8 cellular contexts compared by ENCODE assay signal in the genomic region with DNA sequence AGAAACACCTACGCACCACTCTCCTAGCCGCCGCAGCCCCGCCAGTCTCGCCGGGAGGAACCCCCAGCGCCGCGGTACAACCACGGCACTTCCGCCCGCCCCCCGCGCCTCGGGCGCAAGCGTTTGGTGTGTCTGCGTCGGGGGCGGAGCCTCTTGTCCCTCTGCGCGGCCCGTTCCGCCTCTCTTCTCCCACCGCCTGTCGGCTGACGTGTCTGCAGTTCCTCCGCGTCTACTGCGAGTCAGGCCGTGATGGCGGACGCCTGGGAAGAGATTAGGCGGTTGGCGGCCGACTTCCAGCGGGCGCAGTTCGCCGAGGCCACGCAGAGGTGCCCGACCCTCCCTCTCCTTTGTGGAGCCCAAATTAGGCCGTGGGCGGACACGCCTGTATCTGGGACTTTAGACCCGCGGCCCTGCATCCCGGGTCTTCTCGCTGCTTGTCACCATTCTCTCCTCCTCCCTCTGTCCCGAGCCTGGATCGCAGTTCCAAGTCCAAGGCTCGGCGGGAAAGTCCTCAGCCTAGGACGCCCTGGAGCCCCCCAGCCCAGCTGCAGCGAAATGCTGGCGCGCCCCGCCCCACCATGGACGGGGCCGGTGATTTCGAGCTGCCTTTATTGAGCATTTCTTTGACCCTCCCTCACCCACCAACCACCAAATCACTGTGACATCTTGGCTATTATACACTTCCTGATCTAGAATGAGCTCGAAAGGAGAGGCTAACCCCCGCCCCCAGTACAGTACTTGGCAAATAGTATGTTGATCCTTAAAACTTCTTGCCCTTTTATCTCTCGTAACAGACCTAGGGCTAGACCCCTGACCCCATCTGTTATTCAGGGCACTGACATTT. TPM values are rescaled to one million over a fixed set of nuclear protein-coding genes. Genes with fewer than 3 reads are reported as not detected.
DNase-seq lines count a peak whose midpoint lies in the region; ATAC-seq and TF ChIP-seq lines count a peak whose summit lies in the region.

A gene (plus strand): TSS at position 182 of the 844 bp plus-strand sequence. CDS start 68 bp downstream, at position 250.

- no peaks in the 10 kb centered on the region for H4K20me1 ChIP-seq in PC-9 (ENCODE audit: insufficient read depth)

- H3F3A ChIP-seq in PC-9 (ENCODE audit: insufficient read depth, low read depth) = peaks cover 19% of the 10 kb centered on the region

- H3K27me3 ChIP-seq in PC-9 (ENCODE audit: insufficient read depth, low read depth) (no peaks in the 10 kb centered on the region), esophagus (ENCODE audit: control insufficient read depth in 1 of 2, insufficient read depth in 2 of 2, low read length in 2 of 2) (no peaks in the 10 kb centered on the region), mucosa of stomach (ENCODE audit: control insufficient read depth, insufficient read depth, low read length) (no peaks in the 10 kb centered on the region)

- peak within 1 kb of the TSS; percentile 63 for H3K4me3 ChIP-seq in Jurkat, Clone E6-1 (ENCODE audit: low read length)
- H3K4me3 ChIP-seq in PC-9 (peak within 1 kb of the TSS; percentile 72), esophagus (ENCODE audit: low read depth in 1 of 2, low read length in 2 of 2) (peak within 1 kb of the TSS; percentile 74 to 85), mucosa of stomach (ENCODE audit: low read length) (peak within 1 kb of the TSS; percentile 80)

- no peaks in the 10 kb centered on the region for H3K9me2 ChIP-seq in PC-9 (ENCODE audit: insufficient read depth)

- BruUV-seq in PC-9 (replicated peaks; lab: Mats Ljungman, UMichigan) = no TSS peak

- no peak for TF ChIP-seq CTCF in PC-9 (conservative IDR thresholded peaks at IDR 0.05)

- H2AFZ ChIP-seq in PC-9 = peak within 1 kb of the TSS; percentile 93

- peaks cover 13% of the 10 kb centered on the region; the same call in 1 of the 2 replicates for H3K36me3 ChIP-seq in PC-9 (ENCODE audit: low read depth)
- no peaks in the 10 kb centered on the region for H3K36me3 ChIP-seq in esophagus (ENCODE audit: control insufficient read depth in 2 of 2, insufficient read depth in 2 of 2, low read length in 1 of 2)
- H3K36me3 ChIP-seq in mucosa of stomach (ENCODE audit: control insufficient read depth, insufficient read depth, low read length) = no peaks in the 10 kb centered on the region

- CTCF ChIA-PET in PC-9 (lab: Charles Lee) = no interaction called here

- no peaks in the 10 kb centered on the region for H3K9me3 Mint-ChIP-seq in activated T-cell treated with anti-CD3 and anti-CD28 coated beads, Interleukin-2, amount 50 U/mL, for 24 hours

- H3K4me1 ChIP-seq in PC-9 (replicated peaks; ENCODE audit: insufficient read depth) (peaks cover 35% of the 10 kb centered on the region), esophagus (ENCODE audit: control insufficient read depth in 2 of 2, insufficient read depth in 2 of 2, low read length in 1 of 2) (no peaks in the 10 kb centered on the region), mucosa of stomach (ENCODE audit: control insufficient read depth, insufficient read depth, low read length) (peaks cover 10% of the 10 kb centered on the region)

- H3K27ac ChIP-seq in PC-9 (peak within 1 kb of the TSS; percentile 94), esophagus (ENCODE audit: low read depth in 2 of 2, low read length in 1 of 2) (peak within 1 kb of the TSS; percentile 93)

- H3K4me2 ChIP-seq in PC-9 = peak within 1 kb of the TSS; percentile 92

- peak within 1 kb of the TSS; percentile 95 for H3K9ac ChIP-seq in mucosa of stomach (ENCODE audit: low read length)

- POLR2A ChIA-PET in PC-9 (lab: Charles Lee; ENCODE audit: unreplicated experiment) = interaction anchor here (0.6 to 0.7 kb wide), 3 partner anchors 160 to 538 kb away, joined by 3 to 6 read pairs (median 4); no protein-coding TSS in a partner anchor

- intact Hi-C loops in PC-9 (cut with micrococcal nuclease; ENCODE audit: unreplicated experiment) = loop anchor here (2.0 to 10.0 kb wide), 6 partner anchors 70 to 945 kb away; a partner anchor contains a TSS

- H3K4me1 Mint-ChIP-seq in activated T-cell treated with anti-CD3 and anti-CD28 coated beads, Interleukin-2, amount 50 U/mL, for 24 hours (ENCODE audit: low read depth) = peaks cover 25% of the 10 kb centered on the region

- H3K9me3 ChIP-seq in PC-9 (ENCODE audit: insufficient read depth, low read depth) = no peaks in the 10 kb centered on the region
- H3K9me3 ChIP-seq in esophagus (ENCODE audit: control insufficient read depth in 2 of 2, insufficient read depth in 1 of 2, low read depth in 1 of 2, low read length in 1 of 2) = no peaks in the 10 kb centered on the region
- no peaks in the 10 kb centered on the region for H3K9me3 ChIP-seq in mucosa of stomach (ENCODE audit: control insufficient read depth, low read length)

- peak; percentile 97 for ATAC-seq in GM21619 (IDR thresholded peaks at IDR 0.05; ENCODE audit: unreplicated experiment)

- H3K79me2 ChIP-seq in PC-9 (ENCODE audit: low read depth) = peaks cover 32% of the 10 kb centered on the region

- peaks cover 44% of the 10 kb centered on the region for H3K36me3 Mint-ChIP-seq in activated T-cell treated with anti-CD3 and anti-CD28 coated beads, Interleukin-2, amount 50 U/mL, for 24 hours (ENCODE audit: low read depth)

- H3K27me3 Mint-ChIP-seq in activated T-cell treated with anti-CD3 and anti-CD28 coated beads, Interleukin-2, amount 50 U/mL, for 24 hours = no peaks in the 10 kb centered on the region

- H3K4me3 Mint-ChIP-seq in activated T-cell treated with anti-CD3 and anti-CD28 coated beads, Interleukin-2, amount 50 U/mL, for 24 hours = peak within 1 kb of the TSS; percentile 99

- peak within 1 kb of the TSS; percentile 99 for H3K27ac Mint-ChIP-seq in activated T-cell treated with anti-CD3 and anti-CD28 coated beads, Interleukin-2, amount 50 U/mL, for 24 hours

- 0 to 1% methylated on average over 60 to 64 of the region's 64 CpGs for WGBS in esophagus, 2 donors

- DNase-seq in DMS153 (lab: John Stamatoyannopoulos, UW) = peak; percentile 85
- peak; percentile 88 for DNase-seq in Jurkat, Clone E6-1 (ENCODE audit: low read depth, low spot score)
- peak; percentile 89 to 90 for DNase-seq in PC-9
- peak; percentile 94 for DNase-seq in activated T-cell treated with anti-CD3 and anti-CD28 coated beads, Interleukin-2, amount 50 U/mL, for 24 hours
- peak; percentile 87 to 90 for DNase-seq in stimulated activated CD8-positive, alpha-beta memory T cell treated with anti-CD3 and anti-CD28 coated beads, Interleukin-7, amount 100 ng/mL, for 1 hour (ENCODE audit: low read depth in 2 of 2)

RNA-seq across cellular contexts. Expression of the gene that starts here (rescaled TPM):
- 19.9 TPM for polyA plus RNA-seq in Jurkat, Clone E6-1 (2012; ENCODE audit: insufficient read depth, insufficient read length)
- total RNA-seq in PC-9 (2021) = 19.3 and 25.3 TPM in 2 replicates
- polyA plus RNA-seq in esophagus = 10 to 100 TPM; 11.4 to 13.5 TPM

Comparison
In these comparisons a context has a peak if more than half of its experiments do, and no peak if none do; other contexts are left out.
1. Peak in every context shown above with its lines: DNase-seq, ATAC-seq, H3K4me3 ChIP-seq and H3K27ac ChIP-seq.